ENCODE assay signal across 24 cellular contexts in genomic region chr7:132836746-132837145, GRCh38.
DNase-seq lines count a peak whose midpoint lies in the region; ATAC-seq and TF ChIP-seq lines count a peak whose summit lies in the region.
"Had no signal": no experiment of that assay in that cellular context is flagged by ENCODE, and none has a peak within 500 bp of the region (broad histone marks: within the 10 kb centered on the region; RNA-seq: fewer than 3 reads in every experiment).

No MANE protein-coding gene starts in this region.

- H4K91ac ChIP-seq in IMR-90 (ENCODE audit: insufficient read depth, low read depth, low read length): no peak overlapping the region

- no peaks in the 10 kb centered on the region for H4K20me1 ChIP-seq in IMR-90 (ENCODE audit: insufficient read depth, low read length)
- peaks cover 4% of the 10 kb centered on the region for H4K20me1 ChIP-seq in osteoblast (ENCODE audit: insufficient read depth, low read length)

- H3K9me1 ChIP-seq in IMR-90 (ENCODE audit: insufficient read depth, low read length): no peaks in the 10 kb centered on the region

- peak; percentile 17 for DNase-seq in COLO829 (ENCODE audit: low spot score)
- DNase-seq in IMR-90: peak; percentile 67
- peak; percentile 17 for DNase-seq in epithelial cell of esophagus (ENCODE audit: low read depth)
- DNase-seq in osteoblast (ENCODE audit: insufficient read length, low spot score, missing footprints): peak; percentile 22
- no peak for DNase-seq in cerebellar nuclear complex (lab: John Stamatoyannopoulos, UW)
- DNase-seq: activated CD4-positive, alpha-beta T cell treated with anti-CD3 and anti-CD28 coated beads, Interleukin-2, amount 50 U/mL, for 1 hour; activated naive CD4-positive, alpha-beta T cell treated with Interleukin-2 at 50 U/mL for 16 hours; AML-193; Caco-2; cortex of kidney; GF-D8; heart right ventricle; mesendoderm; NCI-H1092; NCI-H69; nephron progenitor cell; OCI-M1 had no signal

- no peak overlapping the region for H4K8ac ChIP-seq in IMR-90 (ENCODE audit: low read depth in 2 of 2, low read length in 2 of 2)

- TF ChIP-seq RAD21 in IMR-90 (IDR thresholded peaks at IDR 0.05; ENCODE audit: low read length): no peak

- H3K4me2 ChIP-seq in IMR-90 (ENCODE audit: low read depth, low read length) (no peak overlapping the region), osteoblast (ENCODE audit: insufficient read depth, low read length) (no peak overlapping the region)

- in situ Hi-C loops in IMR-90 (cut with MboI; ENCODE audit: low sequenced_read_pairs): no loop called here

- no peak overlapping the region for H2BK20ac ChIP-seq in IMR-90 (ENCODE audit: low read depth, low read length)

- no peak for TF ChIP-seq POLR2A in IMR-90 (IDR thresholded peaks at IDR 0.05; ENCODE audit: low read depth, low read length)

- H3K27me3 ChIP-seq in IMR-90 (ENCODE audit: control insufficient read depth, insufficient read depth, low read length): no peaks in the 10 kb centered on the region
- no peaks in the 10 kb centered on the region for H3K27me3 ChIP-seq in osteoblast (ENCODE audit: insufficient read depth, low read length)
- H3K27me3 ChIP-seq: ascending aorta, heart right ventricle, right atrium auricular region, suprapubic skin had no signal

- peaks cover 0 to 5% of the 10 kb centered on the region in 2 experiments; a peak in 1 of 4 replicates for H3K79me1 ChIP-seq in IMR-90 (ENCODE audit: low read depth in 1 of 2, low read length in 2 of 2)

- H3K79me2 ChIP-seq in osteoblast (ENCODE audit: insufficient read depth, low read length): no peaks in the 10 kb centered on the region

- intact Hi-C loops in IMR-90 (cut with micrococcal nuclease): no loop called here

- dilution Hi-C loops in IMR-90 (cut with HindIII; ENCODE audit: low sequenced_read_pairs, unreplicated experiment): no loop called here

- H4K5ac ChIP-seq in IMR-90 (ENCODE audit: low read depth, low read length): no peak overlapping the region

- H3K27ac ChIP-seq in IMR-90 (ENCODE audit: insufficient read depth, low read length) (no peak overlapping the region), osteoblast (ENCODE audit: low read depth, low read length) (no peak overlapping the region)
- H3K27ac ChIP-seq: ascending aorta, right atrium auricular region, suprapubic skin had no signal

- TF ChIP-seq CTCF in IMR-90 (conservative IDR thresholded peaks at IDR 0.05; ENCODE audit: low read depth, low read length): no peak
- TF ChIP-seq CTCF in epithelial cell of esophagus (IDR thresholded peaks at IDR 0.05; ENCODE audit: insufficient read depth, low read depth, low read length, missing control alignments): no peak
- TF ChIP-seq CTCF in osteoblast (IDR thresholded peaks at IDR 0.05; ENCODE audit: extremely low read depth, low read depth, low read length): no peak

- H3K23ac ChIP-seq in IMR-90 (ENCODE audit: low read depth, low read length): no peak overlapping the region

- no peak overlapping the region for H2BK5ac ChIP-seq in IMR-90 (ENCODE audit: low read depth, low read length, poor library complexity, severe bottlenecking)

- ATAC-seq in IMR-90 (ENCODE audit: low read depth) (no peak), GM18868 (IDR thresholded peaks at IDR 0.05; ENCODE audit: unreplicated experiment) (no peak), GM19455 (IDR thresholded peaks at IDR 0.05; ENCODE audit: unreplicated experiment) (no peak), HG03432 (IDR thresholded peaks at IDR 0.05; ENCODE audit: unreplicated experiment) (no peak)
- ATAC-seq: SK-N-SH treated with all-trans-retinoic acid at 6 μM for 48 hours had no signal

- no peak overlapping the region for H3K9ac ChIP-seq in IMR-90 (ENCODE audit: low read depth, low read length)

- no peak overlapping the region for H2AK9ac ChIP-seq in IMR-90 (replicated peaks; ENCODE audit: low read depth, low read length, poor library complexity)

- CTCF ChIA-PET in IMR-90 (lab: Yijun Ruan, JAX): no interaction called here

- no peaks in the 10 kb centered on the region for H3K9me3 ChIP-seq in IMR-90 (ENCODE audit: control insufficient read depth, insufficient read depth, low read length)
- no peaks in the 10 kb centered on the region for H3K9me3 ChIP-seq in osteoblast (ENCODE audit: low read depth, low read length)
- H3K9me3 ChIP-seq: ascending aorta, Caco-2, heart right ventricle, right atrium auricular region, suprapubic skin had no signal

- WGBS in IMR-90 (ENCODE audit: extremely low coverage in 2 of 2, insufficient read length in 1 of 2), 2 experiments: no CpG with 5 or more reads among the region's 1 CpG

- no peak overlapping the region for H3K18ac ChIP-seq in IMR-90 (ENCODE audit: low read depth, low read length)

- POLR2A ChIA-PET in IMR-90 (lab: Charles Lee; ENCODE audit: unreplicated experiment): no interaction called here

- no peak overlapping the region for H2BK15ac ChIP-seq in IMR-90 (ENCODE audit: low read depth, low read length)

- H2AFZ ChIP-seq in IMR-90 (replicated peaks; ENCODE audit: low read length, poor library complexity) (no peak overlapping the region), osteoblast (ENCODE audit: low read length) (no peak overlapping the region)

- no peak overlapping the region for H3K14ac ChIP-seq in IMR-90 (replicated peaks; ENCODE audit: low read depth, low read length)

- H2AK5ac ChIP-seq in IMR-90 (ENCODE audit: low read depth, low read length): no peak overlapping the region

- no peaks in the 10 kb centered on the region for H3K4me1 ChIP-seq in IMR-90 (ENCODE audit: control insufficient read depth, insufficient read depth, low read length)
- H3K4me1 ChIP-seq in osteoblast (ENCODE audit: insufficient read depth, low read length): peaks cover 5% of the 10 kb centered on the region
- H3K4me1 ChIP-seq: ascending aorta, right atrium auricular region, suprapubic skin had no signal

- BruUV-seq in IMR-90 (replicated peaks; lab: Mats Ljungman, UMichigan): no TSS peak

- H3K4ac ChIP-seq in IMR-90 (ENCODE audit: low read depth, low read length): no peak overlapping the region

- H3K56ac ChIP-seq in IMR-90 (ENCODE audit: extremely low read depth, insufficient read depth, low read length): no peak overlapping the region

- H2BK120ac ChIP-seq in IMR-90 (ENCODE audit: low read depth, low read length): no peak overlapping the region

- 0 out of 2 replicates have a peak, but pooled peaks cover 1% of the 10 kb centered on the region for H3K36me3 ChIP-seq in IMR-90 (ENCODE audit: control insufficient read depth, insufficient read depth, low read length)
- no peaks in the 10 kb centered on the region for H3K36me3 ChIP-seq in osteoblast (ENCODE audit: insufficient read depth, low read length)
- H3K36me3 ChIP-seq: ascending aorta, right atrium auricular region, suprapubic skin had no signal

- H3K4me3 ChIP-seq in IMR-90 (ENCODE audit: insufficient read depth, low read depth, low read length) (no peak overlapping the region), epithelial cell of esophagus (ENCODE audit: low read length) (no peak overlapping the region), osteoblast (ENCODE audit: insufficient read depth, low read length) (no peak overlapping the region)
- H3K4me3 ChIP-seq: ascending aorta, heart right ventricle, right atrium auricular region, suprapubic skin had no signal

TF ChIP-seq in IMR-90, 13 proteins besides CTCF, POLR2A, EP300 and RAD21:
- TF ChIP-seq CEBPB (IDR thresholded peaks at IDR 0.05; ENCODE audit: low read depth, low read length) (peak; percentile 51; the same call in 1 of the 2 replicates), CHD1 (IDR thresholded peaks at IDR 0.05; ENCODE audit: low read depth, low read length) (no peak)

Comparison
In these comparisons a context has a peak if more than half of its experiments do, and no peak if none do; other contexts are left out.
1. DNase-seq: peak in COLO829 (single experiment), IMR-90 (single experiment), epithelial cell of esophagus (single experiment) and osteoblast (single experiment); none in cerebellar nuclear complex (0 of 2).